In genomic region chr7:92768501-92769360, GRCh38 we compare ENCODE assay signal across 9 cellular contexts.
DNase-seq lines count a peak whose midpoint lies in the region; ATAC-seq, FAIRE-seq and TF ChIP-seq lines count a peak whose summit lies in the region.
"Had no signal": no experiment of that assay in that cellular context is flagged by ENCODE, and none has a peak within 500 bp of the region (broad histone marks: within the 10 kb centered on the region; RNA-seq: fewer than 3 reads in every experiment).

No MANE protein-coding gene starts in this region.

- H3K27ac ChIP-seq in keratinocyte (ENCODE audit: control insufficient read depth, insufficient read depth, low read length) (peak overlapping the region; percentile 93), upper lobe of right lung (no peak overlapping the region)
- no peak overlapping the region for H3K27ac ChIP-seq in CD8-positive, alpha-beta memory T cell (ENCODE audit: low read depth, low read length)
- H3K27ac ChIP-seq: HL-60 had no signal

- H3K36me3 Mint-ChIP-seq in CD8-positive, alpha-beta memory T cell = peaks cover 0 to 40% (median 16%) of the 10 kb centered on the region in 3 donors

- H3K4me3 ChIP-seq in keratinocyte (ENCODE audit: control insufficient read depth in 2 of 3, extremely low read depth in 1 of 3, insufficient read depth in 2 of 3, low read depth in 1 of 3, low read length in 3 of 3) (no peak overlapping the region), upper lobe of right lung (no peak overlapping the region)
- H3K4me3 ChIP-seq in CD8-positive, alpha-beta memory T cell (ENCODE audit: low read length) = no peak overlapping the region

- H3K27ac Mint-ChIP-seq in CD8-positive, alpha-beta memory T cell = peak overlapping the region in 4 of 8 donors; percentile 1 to 58 (median 20)

- no peak overlapping the region for H3K9ac ChIP-seq in keratinocyte (ENCODE audit: control insufficient read depth, extremely low read depth, insufficient read depth, low read length)

- H2AFZ ChIP-seq in keratinocyte (ENCODE audit: control insufficient read depth, low read length) = no peak overlapping the region

- no peaks in the 10 kb centered on the region for H3K9me3 Mint-ChIP-seq in CD8-positive, alpha-beta memory T cell

- H3K9me1 ChIP-seq in keratinocyte (ENCODE audit: control insufficient read depth, extremely low read depth, insufficient read depth, low read length) = no peaks in the 10 kb centered on the region

- POLR2A ChIA-PET in CD8-positive, alpha-beta memory T cell (lab: Charles Lee) = no interaction called here

- peaks cover 27 to 46% (median 43%) of the 10 kb centered on the region in 3 donors for H3K4me1 Mint-ChIP-seq in CD8-positive, alpha-beta memory T cell

- H3K4me3 Mint-ChIP-seq in CD8-positive, alpha-beta memory T cell = no peak overlapping the region

- TF ChIP-seq CTCF in keratinocyte (optimal IDR thresholded peaks at IDR 0.05 in 1 of 3, IDR thresholded peaks at IDR 0.05 in 1 of 3, conservative IDR thresholded peaks at IDR 0.05 in 1 of 3; ENCODE audit: extremely low read depth in 1 of 3, insufficient read depth in 2 of 3, low read length in 3 of 3) = no peak
- TF ChIP-seq CTCF in upper lobe of right lung (IDR thresholded peaks at IDR 0.05) = no peak

- CTCF ChIA-PET in CD8-positive, alpha-beta memory T cell (lab: Charles Lee) = no interaction called here

- intact Hi-C loops in upper lobe of right lung (cut with DNase I) = no loop called here

- peak; percentile 91 for ATAC-seq in GM19455 (IDR thresholded peaks at IDR 0.05; ENCODE audit: unreplicated experiment)
- peak; percentile 96 for ATAC-seq in HG03442 (IDR thresholded peaks at IDR 0.05; ENCODE audit: unreplicated experiment)
- ATAC-seq in upper lobe of right lung = no peak

- H3K79me2 ChIP-seq in keratinocyte (ENCODE audit: control insufficient read depth, insufficient read depth, low read length) = peaks cover 85% of the 10 kb centered on the region

- H3K4me1 ChIP-seq in keratinocyte (ENCODE audit: control insufficient read depth, extremely low read depth, insufficient read depth, low read length) = peaks cover 48% of the 10 kb centered on the region
- peaks cover 13% of the 10 kb centered on the region for H3K4me1 ChIP-seq in upper lobe of right lung
- no peaks in the 10 kb centered on the region for H3K4me1 ChIP-seq in CD8-positive, alpha-beta memory T cell (ENCODE audit: insufficient read depth, low read length)

- dilution Hi-C loops in keratinocyte (cut with MboI; ENCODE audit: extremely low pct_ligation_motif_present, low sequenced_read_pairs) = no loop called here

- peak; percentile 69 for DNase-seq in ELR (ENCODE audit: low read depth)
- peak; percentile 5 to 40 for DNase-seq in activated CD4-positive, alpha-beta T cell treated with anti-CD3 and anti-CD28 coated beads, Interleukin-2, amount 50 U/mL, for 24 hours (ENCODE audit: low read depth in 1 of 2, low spot score in 1 of 2)
- DNase-seq in keratinocyte (ENCODE audit: low read depth, low spot score) = no peak
- no peak for DNase-seq in upper lobe of right lung
- DNase-seq in urothelium cell line (ENCODE audit: low spot score) = no peak
- no peak for DNase-seq in CD8-positive, alpha-beta memory T cell

- no peak overlapping the region for H3K4me2 ChIP-seq in keratinocyte (ENCODE audit: control insufficient read depth, extremely low read depth, insufficient read depth, low read depth, low read length)

- peaks cover 5 to 8% of the 10 kb centered on the region in 2 experiments for H3K36me3 ChIP-seq in keratinocyte (ENCODE audit: control insufficient read depth in 2 of 2, extremely low read depth in 1 of 2, insufficient read depth in 2 of 2, low read length in 2 of 2)
- H3K36me3 ChIP-seq in upper lobe of right lung = peaks cover 6% of the 10 kb centered on the region
- no peaks in the 10 kb centered on the region for H3K36me3 ChIP-seq in CD8-positive, alpha-beta memory T cell (ENCODE audit: insufficient read depth, low read length)

- H3K27me3 ChIP-seq in keratinocyte (ENCODE audit: control insufficient read depth, extremely low read depth, insufficient read depth, low read length) = no peaks in the 10 kb centered on the region
- H3K27me3 ChIP-seq in upper lobe of right lung = no peaks in the 10 kb centered on the region
- no peaks in the 10 kb centered on the region for H3K27me3 ChIP-seq in CD8-positive, alpha-beta memory T cell (ENCODE audit: insufficient read depth, low read length, poor library complexity, severe bottlenecking)

- H4K20me1 ChIP-seq in keratinocyte (ENCODE audit: control insufficient read depth, extremely low read depth, insufficient read depth, low read length) = peaks cover 3% of the 10 kb centered on the region

- no peak for FAIRE-seq in keratinocyte (lab: Jason Lieb, UNC)
- FAIRE-seq in urothelium cell line (lab: Jason Lieb, UNC) = no peak

- no peaks in the 10 kb centered on the region for H3K27me3 Mint-ChIP-seq in CD8-positive, alpha-beta memory T cell

- H3K9me3 ChIP-seq in keratinocyte (ENCODE audit: control insufficient read depth, low read depth, low read length) (no peaks in the 10 kb centered on the region), upper lobe of right lung (no peaks in the 10 kb centered on the region)
- H3K9me3 ChIP-seq in CD8-positive, alpha-beta memory T cell (ENCODE audit: low read length) = no peaks in the 10 kb centered on the region

Comparison
In these comparisons a context has a peak if more than half of its experiments do, and no peak if none do; other contexts are left out.
1. DNase-seq: peak in ELR (single experiment) and activated CD4-positive, alpha-beta T cell treated with anti-CD3 and anti-CD28 coated beads, Interleukin-2, amount 50 U/mL, for 24 hours (2 of 2); none in keratinocyte (single experiment), upper lobe of right lung (single experiment), urothelium cell line (single experiment) and CD8-positive, alpha-beta memory T cell (0 of 5).